In genomic region chr3:212432-212831, GRCh38 we compare ENCODE assay signal across 16 cellular contexts. TPM values are rescaled to one million over a fixed set of nuclear protein-coding genes. Genes with fewer than 3 reads are reported as not detected.
A peak's percentile ranks its signal among the peaks of the same experiment; 100 is the strongest.
DNase-seq lines count a peak whose midpoint lies in the region; ATAC-seq and TF ChIP-seq lines count a peak whose summit lies in the region.
"Had no signal": no experiment of that assay in that cellular context is flagged by ENCODE, and none has a peak within 500 bp of the region (broad histone marks: within the 10 kb centered on the region; RNA-seq: fewer than 3 reads in every experiment).

No MANE protein-coding gene starts in this region.

- H3K27ac ChIP-seq in neural cell (ENCODE audit: low read length): peak overlapping the region; percentile 72
- H3K27ac ChIP-seq: lower lobe of right lung, psoas muscle, SJSA1 had no signal

- no peaks in the 10 kb centered on the region for H3K9me2 ChIP-seq in neural cell (ENCODE audit: insufficient read depth, low read length)

- peak overlapping the region; percentile 56 for H3K4me2 ChIP-seq in neural cell (ENCODE audit: low read length)

- peaks cover 22% of the 10 kb centered on the region for H3K79me2 ChIP-seq in neural cell (replicated peaks; ENCODE audit: insufficient read depth, low read length)

- H3K27me3 ChIP-seq in neural cell (ENCODE audit: insufficient read depth, low read depth, low read length): no peaks in the 10 kb centered on the region
- H3K27me3 ChIP-seq: SJSA1 had no signal

- TF ChIP-seq CTCF in neural cell (IDR thresholded peaks at IDR 0.05; ENCODE audit: poor library complexity, severe bottlenecking): no peak

- peak overlapping the region; percentile 32 for H3K4me3 ChIP-seq in neural cell (ENCODE audit: low read length)
- H3K4me3 ChIP-seq: K562, lower lobe of right lung, psoas muscle, SJSA1 had no signal

- no peak overlapping the region for H2AFZ ChIP-seq in neural cell (ENCODE audit: low read depth, low read length)

- DNase-seq in NCI-H2227 treated with DMSO at 0.1 percent for 48 hours (lab: John Stamatoyannopoulos, UW): no peak
- DNase-seq in left colon: no peak
- no peak for DNase-seq in stimulated activated CD4-positive, alpha-beta T cell treated with anti-CD3 and anti-CD28 coated beads, Interleukin-4, amount 100 ng/mL, for 4 hours
- no peak for DNase-seq in COR-L47 (lab: John Stamatoyannopoulos, UW)
- DNase-seq: activated naive CD4-positive, alpha-beta T cell treated with anti-CD3 and anti-CD28 coated beads, Interleukin-2, amount 50 U/mL, for 16 hours; lower lobe of right lung; NCI-H446 treated with DMSO at 0.1 percent for 48 hours; psoas muscle had no signal

- H4K20me1 ChIP-seq in neural cell (ENCODE audit: insufficient read depth): no peaks in the 10 kb centered on the region

- H3K36me3 ChIP-seq in neural cell (ENCODE audit: insufficient read depth, low read length): no peaks in the 10 kb centered on the region
- H3K36me3 ChIP-seq: lower lobe of right lung, SJSA1 had no signal

- peak overlapping the region; percentile 38 for H3K9ac ChIP-seq in neural cell (ENCODE audit: low read length)

- intact Hi-C loops in left colon (cut with DNase I, micrococcal nuclease): no loop called here

- no peak for TF ChIP-seq RAD21 in neural cell (conservative IDR thresholded peaks at IDR 0.05)

- peak; percentile 98 for ATAC-seq in GM19025 (IDR thresholded peaks at IDR 0.05; ENCODE audit: low read depth, unreplicated experiment)
- peak; percentile 97 for ATAC-seq in HG02588 (IDR thresholded peaks at IDR 0.05; ENCODE audit: unreplicated experiment)
- ATAC-seq in HG03342 (IDR thresholded peaks at IDR 0.05; ENCODE audit: unreplicated experiment): peak; percentile 86
- ATAC-seq in left colon: no peak
- ATAC-seq: K562, lower lobe of right lung, psoas muscle had no signal

- TF ChIP-seq EP300 in neural cell (conservative IDR thresholded peaks at IDR 0.05; ENCODE audit: poor library complexity, severe bottlenecking): peak; percentile 81

- no peaks in the 10 kb centered on the region for H3K9me3 ChIP-seq in neural cell (ENCODE audit: low read length)
- H3K9me3 ChIP-seq: lower lobe of right lung, psoas muscle had no signal

- peaks cover 8% of the 10 kb centered on the region for H3F3A ChIP-seq in neural cell (ENCODE audit: insufficient read depth, low read length, poor library complexity, severe bottlenecking)

TF ChIP-seq in neural cell, 6 proteins besides CTCF, POLR2A, EP300 and RAD21:
- no peak for TF ChIP-seq EZH2 (IDR thresholded peaks at IDR 0.05; ENCODE audit: borderline replicate concordance, insufficient read depth, low read length, poor library complexity, severe bottlenecking)
- peak; percentile 94 for TF ChIP-seq REST (IDR thresholded peaks at IDR 0.05; ENCODE audit: borderline replicate concordance)
- no peak for TF ChIP-seq MXI1 (conservative IDR thresholded peaks at IDR 0.05; ENCODE audit: poor library complexity, severe bottlenecking)
- TF ChIP-seq TAF1 (IDR thresholded peaks at IDR 0.05; ENCODE audit: low read depth): no peak
- TF ChIP-seq POLR2AphosphoS5 (IDR thresholded peaks at IDR 0.05): peak; percentile 46

RNA-seq across cellular contexts. Expression of gene CHL1, which starts 15.9 kb away (rescaled TPM):
- 187 and 199 TPM in 2 replicates for polyA plus RNA-seq in neural cell
- 521 and 631 TPM in 2 replicates for polyA minus RNA-seq in neural cell
- total RNA-seq in left colon: 1 to 10 TPM; 7.9 to 9.3 TPM
- total RNA-seq: dermis microvascular lymphatic vessel endothelial cell, glomerular endothelial cell, SJSA1 had no signal
- polyA plus RNA-seq: K562 had no signal
